ENCODE assay signal across 14 cellular contexts in genomic region chr20:41214202-41214601, GRCh38.
DNase-seq lines count a peak whose midpoint lies in the region; ATAC-seq and TF ChIP-seq lines count a peak whose summit lies in the region.
"Had no signal": no experiment of that assay in that cellular context is flagged by ENCODE, and none has a peak within 500 bp of the region (broad histone marks: within the 10 kb centered on the region; RNA-seq: fewer than 3 reads in every experiment).

No MANE protein-coding gene starts in this region.

- ATAC-seq in RWPE2 (ENCODE audit: low read depth): no peak
- ATAC-seq in GM21786 (IDR thresholded peaks at IDR 0.05; ENCODE audit: unreplicated experiment): no peak
- ATAC-seq: HCT116 had no signal

- H3K4me1 ChIP-seq in MM.1S (ENCODE audit: low read length) (peaks cover 34% of the 10 kb centered on the region), RWPE2 (ENCODE audit: insufficient read depth, poor library complexity, severe bottlenecking) (peaks cover 8% of the 10 kb centered on the region)
- H3K4me1 ChIP-seq: BLaER1, Caco-2 had no signal

- H4K20me1 ChIP-seq in MM.1S (ENCODE audit: insufficient read depth, low read length): no peaks in the 10 kb centered on the region
- H4K20me1 ChIP-seq: BLaER1 had no signal

- H3F3A ChIP-seq in MM.1S (ENCODE audit: insufficient read depth, low read length): peaks cover 13% of the 10 kb centered on the region

- no peaks in the 10 kb centered on the region for H3K9me3 ChIP-seq in MM.1S (replicated peaks; ENCODE audit: insufficient read depth, low read length)
- H3K9me3 ChIP-seq in RWPE2 (ENCODE audit: severe bottlenecking): no peaks in the 10 kb centered on the region
- H3K9me3 ChIP-seq: BLaER1, Caco-2 had no signal

- H3K36me3 ChIP-seq in MM.1S (replicated peaks; ENCODE audit: insufficient read depth, low read length) (no peaks in the 10 kb centered on the region), RWPE2 (ENCODE audit: low read depth) (peaks cover 5% of the 10 kb centered on the region)
- H3K36me3 ChIP-seq: BLaER1 had no signal

- no peak overlapping the region for H3K4me3 ChIP-seq in MM.1S (ENCODE audit: low read length)
- no peak overlapping the region for H3K4me3 ChIP-seq in RWPE2 (ENCODE audit: severe bottlenecking)
- H3K4me3 ChIP-seq: BLaER1 had no signal

- H3K79me2 ChIP-seq in MM.1S (ENCODE audit: low read length): peaks cover 11% of the 10 kb centered on the region; the same call in 1 of the 2 replicates

- H3K27me3 ChIP-seq in MM.1S (replicated peaks; ENCODE audit: insufficient read depth, low read length) (no peaks in the 10 kb centered on the region), RWPE2 (ENCODE audit: insufficient read depth, poor library complexity, severe bottlenecking) (no peaks in the 10 kb centered on the region)
- H3K27me3 ChIP-seq: BLaER1 had no signal

- DNase-seq in MM.1S (no peak), RWPE2 (ENCODE audit: low spot score) (no peak), epithelial cell of prostate (ENCODE audit: low read depth, low spot score) (no peak), superior temporal gyrus (ENCODE audit: extremely low spot score) (peak; percentile 50), NCI-H1436 (lab: John Stamatoyannopoulos, UW) (no peak)
- DNase-seq in activated effector memory CD4-positive, alpha-beta T cell treated with anti-CD3 and anti-CD28 coated beads, Interleukin-2, amount 50 U/mL, for 16 hours: no peak
- DNase-seq: 8988T; AML-193; Caco-2; CD8-positive, alpha-beta memory T cell; GF-D8 had no signal

- H3K27ac ChIP-seq in MM.1S (ENCODE audit: low read length): peak overlapping the region; percentile 76; the same call in 1 of the 2 replicates
- peak overlapping the region; percentile 9 for H3K27ac ChIP-seq in RWPE2 (ENCODE audit: poor library complexity, severe bottlenecking)
- H3K27ac ChIP-seq in epithelial cell of prostate: peak overlapping the region; percentile 57
- H3K27ac ChIP-seq: BLaER1 had no signal

- H3K9me2 ChIP-seq in MM.1S (replicated peaks; ENCODE audit: insufficient read depth, low read length): no peaks in the 10 kb centered on the region

- H2AFZ ChIP-seq in MM.1S (ENCODE audit: low read length): no peak overlapping the region

- no peak overlapping the region for H3K9ac ChIP-seq in MM.1S (ENCODE audit: low read length)
- H3K9ac ChIP-seq: BLaER1 had no signal

- peak overlapping the region; percentile 42; the same call in 1 of the 2 replicates for H3K4me2 ChIP-seq in MM.1S (ENCODE audit: low read depth, low read length)
- H3K4me2 ChIP-seq: BLaER1 had no signal

- TF ChIP-seq CTCF in MM.1S (IDR thresholded peaks at IDR 0.05; ENCODE audit: low read length) (no peak), RWPE2 (IDR thresholded peaks at IDR 0.05; ENCODE audit: poor library complexity, severe bottlenecking) (no peak)

Comparison
In these comparisons a context has a peak if more than half of its experiments do, and no peak if none do; other contexts are left out.
1. H3K27ac ChIP-seq: peak in every context shown above with its lines; median percentile 76 in MM.1S; 57 in epithelial cell of prostate; 9 in RWPE2.